In genomic region chr17:36979585-36979941, GRCh38 we compare ENCODE assay signal across 1 cellular context.
TF ChIP-seq lines count a peak whose summit lies in the region.

No MANE protein-coding gene starts in this region.

TF ChIP-seq in HepG2, 621 proteins besides CTCF, POLR2A, EP300 and RAD21 (continued from another document):
- TF ChIP-seq ELK4 (CRISPR knock-in tag; IDR thresholded peaks at IDR 0.05; ENCODE audit: borderline replicate concordance), result no peak
- no peak for TF ChIP-seq MTA3 (CRISPR knock-in tag; IDR thresholded peaks at IDR 0.05)
- no peak for TF ChIP-seq ZNF205 (CRISPR knock-in tag; IDR thresholded peaks at IDR 0.05)
- TF ChIP-seq, protein P1, sequence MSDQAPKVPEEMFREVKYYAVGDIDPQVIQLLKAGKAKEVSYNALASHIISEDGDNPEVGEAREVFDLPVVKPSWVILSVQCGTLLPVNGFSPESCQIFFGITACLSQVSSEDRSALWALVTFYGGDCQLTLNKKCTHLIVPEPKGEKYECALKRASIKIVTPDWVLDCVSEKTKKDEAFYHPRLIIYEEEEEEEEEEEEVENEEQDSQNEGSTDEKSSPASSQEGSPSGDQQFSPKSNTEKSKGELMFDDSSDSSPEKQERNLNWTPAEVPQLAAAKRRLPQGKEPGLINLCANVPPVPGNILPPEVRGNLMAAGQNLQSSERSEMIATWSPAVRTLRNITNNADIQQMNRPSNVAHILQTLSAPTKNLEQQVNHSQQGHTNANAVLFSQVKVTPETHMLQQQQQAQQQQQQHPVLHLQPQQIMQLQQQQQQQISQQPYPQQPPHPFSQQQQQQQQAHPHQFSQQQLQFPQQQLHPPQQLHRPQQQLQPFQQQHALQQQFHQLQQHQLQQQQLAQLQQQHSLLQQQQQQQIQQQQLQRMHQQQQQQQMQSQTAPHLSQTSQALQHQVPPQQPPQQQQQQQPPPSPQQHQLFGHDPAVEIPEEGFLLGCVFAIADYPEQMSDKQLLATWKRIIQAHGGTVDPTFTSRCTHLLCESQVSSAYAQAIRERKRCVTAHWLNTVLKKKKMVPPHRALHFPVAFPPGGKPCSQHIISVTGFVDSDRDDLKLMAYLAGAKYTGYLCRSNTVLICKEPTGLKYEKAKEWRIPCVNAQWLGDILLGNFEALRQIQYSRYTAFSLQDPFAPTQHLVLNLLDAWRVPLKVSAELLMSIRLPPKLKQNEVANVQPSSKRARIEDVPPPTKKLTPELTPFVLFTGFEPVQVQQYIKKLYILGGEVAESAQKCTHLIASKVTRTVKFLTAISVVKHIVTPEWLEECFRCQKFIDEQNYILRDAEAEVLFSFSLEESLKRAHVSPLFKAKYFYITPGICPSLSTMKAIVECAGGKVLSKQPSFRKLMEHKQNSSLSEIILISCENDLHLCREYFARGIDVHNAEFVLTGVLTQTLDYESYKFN (CRISPR knock-in tag; conservative IDR thresholded peaks at IDR 0.05), result no peak
- TF ChIP-seq, protein P2, sequence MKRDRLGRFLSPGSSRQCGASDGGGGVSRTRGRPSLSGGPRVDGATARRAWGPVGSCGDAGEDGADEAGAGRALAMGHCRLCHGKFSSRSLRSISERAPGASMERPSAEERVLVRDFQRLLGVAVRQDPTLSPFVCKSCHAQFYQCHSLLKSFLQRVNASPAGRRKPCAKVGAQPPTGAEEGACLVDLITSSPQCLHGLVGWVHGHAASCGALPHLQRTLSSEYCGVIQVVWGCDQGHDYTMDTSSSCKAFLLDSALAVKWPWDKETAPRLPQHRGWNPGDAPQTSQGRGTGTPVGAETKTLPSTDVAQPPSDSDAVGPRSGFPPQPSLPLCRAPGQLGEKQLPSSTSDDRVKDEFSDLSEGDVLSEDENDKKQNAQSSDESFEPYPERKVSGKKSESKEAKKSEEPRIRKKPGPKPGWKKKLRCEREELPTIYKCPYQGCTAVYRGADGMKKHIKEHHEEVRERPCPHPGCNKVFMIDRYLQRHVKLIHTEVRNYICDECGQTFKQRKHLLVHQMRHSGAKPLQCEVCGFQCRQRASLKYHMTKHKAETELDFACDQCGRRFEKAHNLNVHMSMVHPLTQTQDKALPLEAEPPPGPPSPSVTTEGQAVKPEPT (CRISPR knock-in tag; IDR thresholded peaks at IDR 0.05; ENCODE audit: low read depth), result no peak
- no peak for TF ChIP-seq REPIN1 (CRISPR knock-in tag; IDR thresholded peaks at IDR 0.05; ENCODE audit: borderline replicate concordance, low read depth)
- TF ChIP-seq KLF9 (CRISPR knock-in tag; IDR thresholded peaks at IDR 0.05; ENCODE audit: low read depth), result no peak
- TF ChIP-seq, protein P3, sequence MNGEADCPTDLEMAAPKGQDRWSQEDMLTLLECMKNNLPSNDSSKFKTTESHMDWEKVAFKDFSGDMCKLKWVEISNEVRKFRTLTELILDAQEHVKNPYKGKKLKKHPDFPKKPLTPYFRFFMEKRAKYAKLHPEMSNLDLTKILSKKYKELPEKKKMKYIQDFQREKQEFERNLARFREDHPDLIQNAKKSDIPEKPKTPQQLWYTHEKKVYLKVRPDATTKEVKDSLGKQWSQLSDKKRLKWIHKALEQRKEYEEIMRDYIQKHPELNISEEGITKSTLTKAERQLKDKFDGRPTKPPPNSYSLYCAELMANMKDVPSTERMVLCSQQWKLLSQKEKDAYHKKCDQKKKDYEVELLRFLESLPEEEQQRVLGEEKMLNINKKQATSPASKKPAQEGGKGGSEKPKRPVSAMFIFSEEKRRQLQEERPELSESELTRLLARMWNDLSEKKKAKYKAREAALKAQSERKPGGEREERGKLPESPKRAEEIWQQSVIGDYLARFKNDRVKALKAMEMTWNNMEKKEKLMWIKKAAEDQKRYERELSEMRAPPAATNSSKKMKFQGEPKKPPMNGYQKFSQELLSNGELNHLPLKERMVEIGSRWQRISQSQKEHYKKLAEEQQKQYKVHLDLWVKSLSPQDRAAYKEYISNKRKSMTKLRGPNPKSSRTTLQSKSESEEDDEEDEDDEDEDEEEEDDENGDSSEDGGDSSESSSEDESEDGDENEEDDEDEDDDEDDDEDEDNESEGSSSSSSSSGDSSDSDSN (CRISPR knock-in tag; IDR thresholded peaks at IDR 0.05), result no peak
- TF ChIP-seq HNRNPLL (IDR thresholded peaks at IDR 0.05; ENCODE audit: low read depth, low read length, poor library complexity, severe bottlenecking), result no peak
- TF ChIP-seq ATF7-NPFF (CRISPR knock-in tag; IDR thresholded peaks at IDR 0.05; ENCODE audit: low read depth), result no peak
- no peak for TF ChIP-seq NR2F1 (CRISPR knock-in tag; IDR thresholded peaks at IDR 0.05)
TF ChIP-seq in HepG2: peak in this region for 0.
